11 cellular contexts compared by ENCODE assay signal in genomic region chr12:46401703-46402102, GRCh38. TPM values are rescaled to one million over a fixed set of nuclear protein-coding genes. Genes with fewer than 3 reads are reported as not detected.
DNase-seq lines count a peak whose midpoint lies in the region; ATAC-seq, FAIRE-seq and TF ChIP-seq lines count a peak whose summit lies in the region.
"Had no signal": no experiment of that assay in that cellular context is flagged by ENCODE, and none has a peak within 500 bp of the region (broad histone marks: within the 10 kb centered on the region; RNA-seq: fewer than 3 reads in every experiment).

No MANE protein-coding gene starts in this region.

- H3K23ac ChIP-seq in H1 (ENCODE audit: insufficient read length): no peak overlapping the region

- H3K4me3 ChIP-seq in mammary epithelial cell (replicated peaks in 1 of 3; ENCODE audit: insufficient read depth in 1 of 3, low read depth in 2 of 3, low read length in 3 of 3) (no peak overlapping the region), H1 (ENCODE audit: extremely low read depth in 1 of 4, insufficient read depth in 2 of 4, low read depth in 3 of 4, low read length in 4 of 4) (no peak overlapping the region), left lung (no peak overlapping the region), vagina (no peak overlapping the region)

- H3K4me1 ChIP-seq in mammary epithelial cell (ENCODE audit: insufficient read depth, low read length): peaks cover 18% of the 10 kb centered on the region
- H3K4me1 ChIP-seq in H1 (replicated peaks in 1 of 4; ENCODE audit: control insufficient read depth in 3 of 4, insufficient read depth in 4 of 4, low read length in 3 of 4): peaks cover 0 to 8% (median 1%) of the 10 kb centered on the region in 4 experiments; a peak in 3 of 7 replicates
- peaks cover 0 to 14% of the 10 kb centered on the region in 2 donors for H3K4me1 ChIP-seq in left lung
- peaks cover 47% of the 10 kb centered on the region for H3K4me1 ChIP-seq in vagina

- no peak overlapping the region for H3K4me3 Mint-ChIP-seq in MCF 10A (ENCODE audit: unreplicated experiment)
- H3K4me3 Mint-ChIP-seq in stimulated activated naive CD8-positive, alpha-beta T cell treated with anti-CD3 and anti-CD28 coated beads, Interleukin-15, amount 100 ng/mL, for 72 hours: no peak overlapping the region

- H3K9me3 ChIP-seq in mammary epithelial cell (replicated peaks; ENCODE audit: insufficient read depth, low read length) (no peaks in the 10 kb centered on the region), H1 (ENCODE audit: insufficient read depth in 2 of 2, low read depth in 1 of 2, low read length in 1 of 2) (peaks cover 6 to 10% of the 10 kb centered on the region in 2 experiments; a peak in 3 of 4 replicates), left lung (no peaks in the 10 kb centered on the region), vagina (no peaks in the 10 kb centered on the region)

- H3K9ac ChIP-seq in mammary epithelial cell (ENCODE audit: insufficient read depth, low read length) (no peak overlapping the region), H1 (replicated peaks in 1 of 4; ENCODE audit: extremely low read depth in 1 of 4, low read depth in 3 of 4, low read length in 3 of 4) (no peak overlapping the region)

- H3K27ac Mint-ChIP-seq in MCF 10A (ENCODE audit: low read depth, unreplicated experiment): peak overlapping the region; percentile 86
- H3K27ac Mint-ChIP-seq in stimulated activated naive CD8-positive, alpha-beta T cell treated with anti-CD3 and anti-CD28 coated beads, Interleukin-15, amount 100 ng/mL, for 72 hours: no peak overlapping the region

- no peak overlapping the region for H4K91ac ChIP-seq in H1 (replicated peaks; ENCODE audit: insufficient read length, low read length)

- no peaks in the 10 kb centered on the region for H3K27me3 Mint-ChIP-seq in MCF 10A (ENCODE audit: insufficient read depth, unreplicated experiment)
- no peaks in the 10 kb centered on the region for H3K27me3 Mint-ChIP-seq in stimulated activated naive CD8-positive, alpha-beta T cell treated with anti-CD3 and anti-CD28 coated beads, Interleukin-15, amount 100 ng/mL, for 72 hours

- no peak overlapping the region for H4K8ac ChIP-seq in H1 (ENCODE audit: extremely low read depth, insufficient read depth, low read length)

- H2BK120ac ChIP-seq in H1 (replicated peaks; ENCODE audit: low read depth, low read length): no peak overlapping the region

- TF ChIP-seq CTCF in MCF 10A (IDR thresholded peaks at IDR 0.05; ENCODE audit: unreplicated experiment) (peak; percentile 19), mammary epithelial cell (conservative IDR thresholded peaks at IDR 0.05 in 1 of 2, IDR thresholded peaks at IDR 0.05 in 1 of 2; ENCODE audit: extremely low read depth in 1 of 2, insufficient read depth in 1 of 2, low read depth in 1 of 2, low read length in 2 of 2) (no peak), H1 (IDR thresholded peaks at IDR 0.05; ENCODE audit: control extremely low read depth in 1 of 3, insufficient read depth in 1 of 3, low read depth in 1 of 3, low read length in 3 of 3) (peak in 2 of 3 experiments; percentile 7 to 11; a peak in 2 of 4 replicates), left lung (IDR thresholded peaks at IDR 0.05) (no peak), vagina (IDR thresholded peaks at IDR 0.05) (no peak)

- H3K27me3 ChIP-seq in mammary epithelial cell (ENCODE audit: insufficient read depth, low read length) (no peaks in the 10 kb centered on the region), H1 (replicated peaks in 1 of 4; ENCODE audit: control insufficient read depth in 3 of 4, extremely low read depth in 1 of 4, insufficient read depth in 3 of 4, low read length in 3 of 4) (no peaks in the 10 kb centered on the region), left lung (no peaks in the 10 kb centered on the region), vagina (no peaks in the 10 kb centered on the region)

- CTCF ChIA-PET in MCF 10A (lab: Yijun Ruan, JAX): interaction anchor here (1.0 to 1.4 kb wide), 5 partner anchors 9 to 275 kb away, joined by 3 to 4 read pairs (median 3); no protein-coding TSS in a partner anchor
- CTCF ChIA-PET in mammary epithelial cell (lab: Charles Lee; ENCODE audit: low non-redundant PET): no interaction called here
- CTCF ChIA-PET in H1 (lab: Charles Lee; ENCODE audit: partially characterized antibody): interaction anchor here (0.9 kb wide), 1 partner anchor 137 kb away, joined by 3 read pairs; no protein-coding TSS in a partner anchor

- H2BK12ac ChIP-seq in H1 (ENCODE audit: low read depth, low read length): no peak overlapping the region

- dilution Hi-C loops in mammary epithelial cell (cut with HindIII; ENCODE audit: low sequenced_read_pairs): no loop called here

- no peaks in the 10 kb centered on the region for H3K79me2 ChIP-seq in mammary epithelial cell (ENCODE audit: insufficient read depth, low read length)
- no peaks in the 10 kb centered on the region for H3K79me2 ChIP-seq in H1 (ENCODE audit: control insufficient read depth in 1 of 2, insufficient read depth in 2 of 2, low read length in 2 of 2)

- H3K4ac ChIP-seq in H1 (replicated peaks; ENCODE audit: insufficient read length, low read depth, low read length): no peak overlapping the region

- TF ChIP-seq POLR2A in H1 (IDR thresholded peaks at IDR 0.05; ENCODE audit: control extremely low read depth in 1 of 2, low read depth in 2 of 2, low read length in 2 of 2): no peak
- no peak for TF ChIP-seq POLR2A in vagina (IDR thresholded peaks at IDR 0.05)

- TF ChIP-seq EP300 in H1 (IDR thresholded peaks at IDR 0.05; ENCODE audit: borderline replicate concordance in 1 of 2, low read depth in 2 of 2, low read length in 2 of 2): no peak

- no peaks in the 10 kb centered on the region for H4K20me1 ChIP-seq in mammary epithelial cell (ENCODE audit: insufficient read depth, low read length)
- no peaks in the 10 kb centered on the region for H4K20me1 ChIP-seq in H1 (replicated peaks in 1 of 2; ENCODE audit: control insufficient read depth in 1 of 2, insufficient read depth in 2 of 2, low read length in 2 of 2)

- peaks cover 48% of the 10 kb centered on the region for H3K4me1 Mint-ChIP-seq in MCF 10A (ENCODE audit: insufficient read depth, unreplicated experiment)
- peaks cover 74% of the 10 kb centered on the region for H3K4me1 Mint-ChIP-seq in stimulated activated naive CD8-positive, alpha-beta T cell treated with anti-CD3 and anti-CD28 coated beads, Interleukin-15, amount 100 ng/mL, for 72 hours

- intact Hi-C loops in MCF 10A (cut with micrococcal nuclease) (no loop called here), mammary epithelial cell (cut with micrococcal nuclease) (no loop called here), left lung (cut with DNase I) (no loop called here), vagina (cut with DNase I) (loop anchor here (5.0 kb wide), 1 partner anchor 681 kb away; no protein-coding TSS in a partner anchor)

- POLR2A ChIA-PET in MCF 10A (lab: Yijun Ruan, JAX) (interaction anchor here (1.0 to 6.3 kb wide), 15 partner anchors 10 to 262 kb away, joined by 3 to 57 read pairs (median 11); partner anchors contain the start of gene SLC38A2), H1 (lab: Charles Lee; ENCODE audit: partially characterized antibody) (interaction anchor here (0.6 to 1.4 kb wide), 5 partner anchors 9 to 30 kb away, joined by 3 to 4 read pairs (median 3); no protein-coding TSS in a partner anchor)

- no peak overlapping the region for H3K14ac ChIP-seq in H1 (ENCODE audit: insufficient read length)

- H3K27ac ChIP-seq in mammary epithelial cell (ENCODE audit: insufficient read depth, low read depth, low read length): no peak overlapping the region
- no peak overlapping the region for H3K27ac ChIP-seq in H1 (ENCODE audit: low read depth, low read length)
- peak overlapping the region in 1 of 2 donors; percentile 29 for H3K27ac ChIP-seq in left lung
- H3K27ac ChIP-seq in vagina: peak overlapping the region; percentile 37

- H3K36me3 Mint-ChIP-seq in MCF 10A (ENCODE audit: insufficient read depth, unreplicated experiment): no peaks in the 10 kb centered on the region

- no peaks in the 10 kb centered on the region for H3K9me3 Mint-ChIP-seq in MCF 10A (ENCODE audit: unreplicated experiment)
- H3K9me3 Mint-ChIP-seq in stimulated activated naive CD8-positive, alpha-beta T cell treated with anti-CD3 and anti-CD28 coated beads, Interleukin-15, amount 100 ng/mL, for 72 hours: peaks cover 13 to 25% of the 10 kb centered on the region in 2 donors

- peak overlapping the region; percentile 62; the same call in 1 of the 2 replicates for H2BK5ac ChIP-seq in H1 (ENCODE audit: low read depth, low read length)

- no peaks in the 10 kb centered on the region; the same call in 1 of the 2 replicates for H3K23me2 ChIP-seq in H1 (ENCODE audit: low read depth, low read length)

- FAIRE-seq in H1 (lab: Jason Lieb, UNC): no peak

- H2AK5ac ChIP-seq in H1 (ENCODE audit: low read depth, low read length): no peak overlapping the region

- H3K4me2 ChIP-seq in mammary epithelial cell (ENCODE audit: insufficient read depth, low read depth, low read length): no peak overlapping the region
- H3K4me2 ChIP-seq in H1 (ENCODE audit: insufficient read depth in 1 of 2, low read depth in 2 of 2, low read length in 2 of 2): no peak overlapping the region

- in situ Hi-C loops in mammary epithelial cell (cut with MboI; ENCODE audit: low sequenced_read_pairs in 2 of 2): no loop called here

- no peak overlapping the region for H2BK15ac ChIP-seq in H1 (ENCODE audit: low read length)

- DNase-seq in MCF 10A (ENCODE audit: unreplicated experiment): peak; percentile 49
- DNase-seq in mammary epithelial cell: no peak
- no peak for DNase-seq in H1 (ENCODE audit: low read depth in 1 of 2, low spot score in 2 of 2)
- no peak for DNase-seq in left lung
- DNase-seq in vagina (ENCODE audit: extremely low spot score in 2 of 2): no peak
- no peak for DNase-seq in stimulated activated naive CD8-positive, alpha-beta T cell treated with anti-CD3 and anti-CD28 coated beads, Interleukin-15, amount 100 ng/mL, for 72 hours
- DNase-seq in 8988T: no peak
- DNase-seq: ACHN; activated effector memory CD4-positive, alpha-beta T cell treated with Interleukin-2 at 50 U/mL for 16 hours; KG1 had no signal

- H3K79me1 ChIP-seq in H1 (ENCODE audit: low read depth, low read length): no peaks in the 10 kb centered on the region

- H3K56ac ChIP-seq in H1 (replicated peaks; ENCODE audit: insufficient read length, low read depth, low read length): no peak overlapping the region

- peak; percentile 7 to 26; a peak in 1 of 4 replicates for TF ChIP-seq RAD21 in H1 (IDR thresholded peaks at IDR 0.05 in 1 of 2, conservative IDR thresholded peaks at IDR 0.05 in 1 of 2; ENCODE audit: low read depth in 2 of 2, low read length in 2 of 2)

- H3K36me3 ChIP-seq in mammary epithelial cell (ENCODE audit: insufficient read depth, low read length) (no peaks in the 10 kb centered on the region), H1 (ENCODE audit: control insufficient read depth in 2 of 4, insufficient read depth in 4 of 4, low read length in 3 of 4) (peaks cover 0 to 14% (median 2%) of the 10 kb centered on the region in 4 experiments; a peak in 3 of 8 replicates), left lung (no peaks in the 10 kb centered on the region), vagina (no peaks in the 10 kb centered on the region)

- no peak overlapping the region for H2AFZ ChIP-seq in mammary epithelial cell (ENCODE audit: low read depth, low read length)
- no peak overlapping the region for H2AFZ ChIP-seq in H1 (ENCODE audit: low read length)

- peak; percentile 29 for ATAC-seq in left lung
- ATAC-seq in HG03565 (IDR thresholded peaks at IDR 0.05; ENCODE audit: unreplicated experiment): no peak
- ATAC-seq in stimulated activated naive CD8-positive, alpha-beta T cell treated with anti-CD3 and anti-CD28 coated beads, Interleukin-15, amount 100 ng/mL, for 72 hours: no peak

- WGBS in mammary epithelial cell (ENCODE audit: low coverage, missing lambda C conversion rate): 87% methylated on average over 4 of the region's 4 CpGs
- WGBS in H1 (ENCODE audit: extremely low coverage in 1 of 2, insufficient coverage in 1 of 2, insufficient read length in 1 of 2, insufficient replicate concordance in 2 of 2, low coverage in 1 of 2, low lambda C conversion rate in 2 of 2, missing lambda C conversion rate in 1 of 2), 2 experiments: 79% methylated on average over 4 of the region's 4 CpGs; no CpG with 5 or more reads in 1 of the 2 experiments

- no peak overlapping the region for H2BK20ac ChIP-seq in H1 (ENCODE audit: low read length)

- no peak overlapping the region for H4K5ac ChIP-seq in H1 (ENCODE audit: insufficient read length, low read depth, low read length)

- no peak overlapping the region for H3K18ac ChIP-seq in H1 (ENCODE audit: extremely low read depth, low read length)

- BruUV-seq in MCF 10A (replicated peaks; lab: Mats Ljungman, UMichigan) (no TSS peak), mammary epithelial cell (replicated peaks; lab: Mats Ljungman, UMichigan) (no TSS peak)

RNA-seq across cellular contexts. Expression of gene SLC38A2, which starts 29.1 kb away (rescaled TPM):
- 817 and 1,070 TPM in 2 replicates for total RNA-seq in MCF 10A (2022)
- total RNA-seq in mammary epithelial cell: 100 to 1,000 TPM; 774 to 995 TPM
- 153 TPM for polyA plus RNA-seq in mammary epithelial cell
- polyA minus RNA-seq in mammary epithelial cell: 348 TPM
- 620 and 684 TPM in 2 replicates for total RNA-seq in H1 (2021; fragmentation: NEBNext Ultra II Directional; extraction: Animal tissue kit (Norgen Biotek cat#: 25700))
- 163 and 245 TPM in 2 replicates for polyA plus RNA-seq in H1 (2011; rRNA removed)
- polyA plus RNA-seq in H1 (2011; cell fraction: cytosol; rRNA removed): 172 TPM
- polyA plus RNA-seq in H1 (2011; cell fraction: nucleus; rRNA removed): 187 TPM
- 133 to 299 TPM (median 236 TPM) in 4 replicates for polyA plus RNA-seq in H1 (2012, experiment 1 of 2)
- polyA plus RNA-seq in H1 (2012, experiment 2 of 2): 17.4 TPM
- 830 TPM for polyA plus RNA-seq in H1 (2013, experiment 1 of 2)
- 877 TPM for polyA plus RNA-seq in H1 (2013, experiment 2 of 2)
- polyA minus RNA-seq in H1 (2011; rRNA and poly(A)+ RNA removed): 313 and 345 TPM in 2 replicates
- polyA minus RNA-seq in H1 (2011; cell fraction: cytosol; rRNA and poly(A)+ RNA removed): 195 TPM
- polyA minus RNA-seq in H1 (2011; cell fraction: nucleus; rRNA and poly(A)+ RNA removed): 474 TPM
- 100 to 1,000 TPM; 209 to 270 TPM for total RNA-seq in left lung
- 352 TPM for total RNA-seq in vagina

Comparison
In these comparisons a context has a peak if more than half of its experiments do, and no peak if none do; other contexts are left out.
1. CTCF ChIP-seq: peak in MCF 10A (single experiment) and H1 (2 of 3); none in mammary epithelial cell (0 of 2), left lung (0 of 2) and vagina (0 of 3).